In the genomic region with DNA sequence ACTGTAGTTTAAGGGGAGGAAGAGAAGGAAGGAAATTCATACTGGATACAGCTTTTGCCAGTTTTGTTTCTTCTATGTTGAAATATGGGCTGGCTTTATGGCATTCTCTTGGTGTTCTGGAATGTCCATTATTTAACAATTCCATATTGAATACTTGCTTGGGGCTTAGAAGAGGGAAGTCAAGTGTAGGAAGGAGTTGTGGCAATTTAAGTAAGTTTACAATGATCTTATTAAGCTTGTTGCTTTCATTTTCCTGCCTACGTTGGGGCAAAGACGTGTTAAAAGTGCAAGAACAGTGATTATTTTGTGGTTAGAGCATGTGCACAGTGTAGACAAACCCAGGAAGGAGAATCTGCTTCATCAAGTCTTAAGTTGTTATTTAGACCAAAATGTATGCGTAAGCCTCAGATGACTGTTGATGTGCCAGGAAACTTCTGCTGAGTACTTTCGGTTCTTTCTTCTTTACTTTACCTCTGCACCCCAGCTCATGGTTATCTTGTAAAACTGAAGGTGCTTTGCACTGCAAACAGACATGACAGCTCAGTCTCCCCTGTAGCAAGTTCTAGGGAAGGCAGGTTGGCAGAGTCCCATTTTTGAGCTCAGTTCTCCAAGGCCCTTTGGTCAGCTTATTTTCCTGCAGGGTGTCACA, we compare ENCODE assay signal across 8 cellular contexts.
DNase-seq lines count a peak whose midpoint lies in the region; ATAC-seq and TF ChIP-seq lines count a peak whose summit lies in the region.

No MANE protein-coding gene starts in this region.

- H3K4me3 Mint-ChIP-seq in activated CD4-positive, alpha-beta memory T cell treated with anti-CD3 and anti-CD28 coated beads, Interleukin-2, amount 10 ng/mL, durations not matched to agents 7 days and 5 days, result peak overlapping the region; percentile 64

- peaks cover 24% of the 10 kb centered on the region for H3K79me2 ChIP-seq in hepatocyte

- peak overlapping the region; percentile 93 for H3K27ac Mint-ChIP-seq in activated CD4-positive, alpha-beta memory T cell treated with anti-CD3 and anti-CD28 coated beads, Interleukin-2, amount 10 ng/mL, durations not matched to agents 7 days and 5 days

- H3K4me3 ChIP-seq in hepatocyte (no peak overlapping the region), aorta (ENCODE audit: low read length in 2 of 2) (no peak overlapping the region)

- ATAC-seq in HG03439 (IDR thresholded peaks at IDR 0.05; ENCODE audit: unreplicated experiment) (peak; percentile 72), aorta (ENCODE audit: low FRiP score) (peak; percentile 55)

- CTCF ChIA-PET in activated CD4-positive, alpha-beta memory T cell treated with anti-CD3 and anti-CD28 coated beads, Interleukin-2, amount 10 ng/mL, durations not matched to agents 7 days and 5 days (lab: Charles Lee), result interaction anchor here (0.6 to 3.4 kb wide), 14 partner anchors 12 to 372 kb away, joined by 3 to 25 read pairs (median 5); a partner anchor contains a TSS

- peak; percentile 10 for DNase-seq in stimulated activated CD4-positive, alpha-beta T cell treated with anti-CD3 and anti-CD28 coated beads, Interleukin-12 subunit alpha, Interleukin-12 subunit beta, amount 100 ng/mL, for 4 hours
- DNase-seq in stimulated activated CD4-positive, alpha-beta T cell treated with anti-CD3 and anti-CD28 coated beads, Interleukin-2, amount 100 ng/mL, for 48 hours, result no peak
- DNase-seq in activated CD4-positive, alpha-beta memory T cell treated with anti-CD3 and anti-CD28 coated beads, Interleukin-2, amount 10 ng/mL, durations not matched to agents 7 days and 5 days, result peak; percentile 59
- DNase-seq in hepatocyte (ENCODE audit: low spot score) (peak; percentile 5), aorta (no peak), kidney glomerular epithelial cell (lab: John Stamatoyannopoulos, UW) (no peak), GM03348 (ENCODE audit: low spot score) (no peak)

- no peaks in the 10 kb centered on the region for H3K9me2 ChIP-seq in hepatocyte (replicated peaks; ENCODE audit: insufficient read depth)

- H3K27me3 ChIP-seq in hepatocyte, result no peaks in the 10 kb centered on the region
- H3K27me3 ChIP-seq in aorta (ENCODE audit: control insufficient read depth in 1 of 2, insufficient read depth in 2 of 2, low read length in 1 of 2), result no peaks in the 10 kb centered on the region

- H3K9me3 ChIP-seq in hepatocyte (ENCODE audit: low read depth), result no peaks in the 10 kb centered on the region
- peaks cover 3% of the 10 kb centered on the region for H3K9me3 ChIP-seq in aorta (ENCODE audit: control insufficient read depth, low read length)

- H3K9me3 Mint-ChIP-seq in activated CD4-positive, alpha-beta memory T cell treated with anti-CD3 and anti-CD28 coated beads, Interleukin-2, amount 10 ng/mL, durations not matched to agents 7 days and 5 days, result no peaks in the 10 kb centered on the region

- H3K4me1 Mint-ChIP-seq in activated CD4-positive, alpha-beta memory T cell treated with anti-CD3 and anti-CD28 coated beads, Interleukin-2, amount 10 ng/mL, durations not matched to agents 7 days and 5 days, result peaks cover 74% of the 10 kb centered on the region

- no peak for TF ChIP-seq CTCF in hepatocyte (IDR thresholded peaks at IDR 0.05; ENCODE audit: poor library complexity)

- peaks cover 21% of the 10 kb centered on the region for H3K36me3 Mint-ChIP-seq in activated CD4-positive, alpha-beta memory T cell treated with anti-CD3 and anti-CD28 coated beads, Interleukin-2, amount 10 ng/mL, durations not matched to agents 7 days and 5 days (ENCODE audit: low read depth)

- H3K4me2 ChIP-seq in hepatocyte, result peak overlapping the region; percentile 62

- POLR2A ChIA-PET in activated CD4-positive, alpha-beta memory T cell treated with anti-CD3 and anti-CD28 coated beads, Interleukin-2, amount 10 ng/mL, durations not matched to agents 7 days and 5 days (lab: Charles Lee), result interaction anchor here (0.8 to 3.8 kb wide), 32 partner anchors 9 to 944 kb away, joined by 3 to 96 read pairs (median 4); a partner anchor contains a TSS

- peaks cover 35% of the 10 kb centered on the region for H3K4me1 ChIP-seq in hepatocyte (ENCODE audit: insufficient read depth)
- no peaks in the 10 kb centered on the region for H3K4me1 ChIP-seq in aorta (ENCODE audit: control insufficient read depth in 1 of 2, insufficient read depth in 2 of 2, low read length in 2 of 2)

- H3K27me3 Mint-ChIP-seq in activated CD4-positive, alpha-beta memory T cell treated with anti-CD3 and anti-CD28 coated beads, Interleukin-2, amount 10 ng/mL, durations not matched to agents 7 days and 5 days, result no peaks in the 10 kb centered on the region

- H3K36me3 ChIP-seq in hepatocyte (replicated peaks; ENCODE audit: insufficient read depth, low read depth) (no peaks in the 10 kb centered on the region), aorta (ENCODE audit: control insufficient read depth in 1 of 2, insufficient read depth in 2 of 2, low read length in 1 of 2) (no peaks in the 10 kb centered on the region)

- H3K27ac ChIP-seq in hepatocyte (peak overlapping the region; percentile 51), aorta (ENCODE audit: low read depth in 1 of 2, low read length in 2 of 2) (no peak overlapping the region)

- no peak overlapping the region for H2AFZ ChIP-seq in hepatocyte

- 61% methylated on average over 4 of the region's 4 CpGs for WGBS in hepatocyte (ENCODE audit: low lambda C conversion rate, missing lambda C conversion rate)
- 59 to 64% methylated on average over 4 of the region's 4 CpGs for WGBS in aorta, 2 donors

- H4K20me1 ChIP-seq in hepatocyte (ENCODE audit: insufficient read depth, poor library complexity, severe bottlenecking), result no peaks in the 10 kb centered on the region

- intact Hi-C loops in aorta (cut with DNase I), result no loop called here

Comparison
In these comparisons a context has a peak if more than half of its experiments do, and no peak if none do; other contexts are left out.
1. DNase-seq: peak in stimulated activated CD4-positive, alpha-beta T cell treated with anti-CD3 and anti-CD28 coated beads, Interleukin-12 subunit alpha, Interleukin-12 subunit beta, amount 100 ng/mL, for 4 hours (single experiment), activated CD4-positive, alpha-beta memory T cell treated with anti-CD3 and anti-CD28 coated beads, Interleukin-2, amount 10 ng/mL, durations not matched to agents 7 days and 5 days (single experiment) and hepatocyte (single experiment); none in stimulated activated CD4-positive, alpha-beta T cell treated with anti-CD3 and anti-CD28 coated beads, Interleukin-2, amount 100 ng/mL, for 48 hours (0 of 2), aorta (0 of 2), kidney glomerular epithelial cell (single experiment) and GM03348 (single experiment).